9 cellular contexts compared by ENCODE assay signal in genomic region chr16:8863594-8864424, GRCh38. TPM values are rescaled to one million over a fixed set of nuclear protein-coding genes. Genes with fewer than 3 reads are reported as not detected.
A peak's percentile ranks its signal among the peaks of the same experiment; 100 is the strongest.
DNase-seq lines count a peak whose midpoint lies in the region; ATAC-seq and TF ChIP-seq lines count a peak whose summit lies in the region.
"Had no signal": no experiment of that assay in that cellular context is flagged by ENCODE, and none has a peak within 500 bp of the region (broad histone marks: within the 10 kb centered on the region; RNA-seq: fewer than 3 reads in every experiment).

No MANE protein-coding gene starts in this region.

- peak overlapping the region; percentile 10 for H3K27ac Mint-ChIP-seq in activated naive CD4-positive, alpha-beta T cell treated with anti-CD3 and anti-CD28 coated beads, Interleukin-2, amount 10 ng/mL, durations not matched to agents 7 days and 5 days
- H3K27ac Mint-ChIP-seq in activated naive CD4-positive, alpha-beta T cell treated with anti-CD3 and anti-CD28 coated beads, Interleukin-2, amount 50 U/mL, for 72 hours: peak overlapping the region in 1 of 2 donors; percentile 36

- H3K27ac ChIP-seq in adrenal gland (peak overlapping the region in 4 of 5 donors; percentile 79 to 91 (median 86)), tibial nerve (peak overlapping the region; percentile 37 to 96 (median 92))

- TF ChIP-seq POLR2A in adrenal gland (IDR thresholded peaks at IDR 0.05) (peak in 1 of 2 donors; percentile 72), tibial nerve (IDR thresholded peaks at IDR 0.05) (peak in 1 of 2 donors; percentile 37)

- DNase-seq in activated naive CD4-positive, alpha-beta T cell treated with anti-CD3 and anti-CD28 coated beads, Interleukin-2, amount 10 ng/mL, durations not matched to agents 7 days and 5 days: no peak
- no peak for DNase-seq in activated naive CD4-positive, alpha-beta T cell treated with anti-CD3 and anti-CD28 coated beads, Interleukin-2, amount 50 U/mL, for 72 hours (ENCODE audit: low spot score in 2 of 2)
- peak; percentile 83 to 97 (median 96) for DNase-seq in adrenal gland
- DNase-seq in kidney tubule cell (ENCODE audit: low spot score): peak; percentile 62
- peak; percentile 33 to 51 for DNase-seq in tibial nerve (ENCODE audit: low spot score in 2 of 2)
- DNase-seq: NCI-H446 had no signal

- H3K4me1 ChIP-seq in adrenal gland (replicated peaks in 1 of 2): peaks cover 80 to 82% of the 10 kb centered on the region in 2 donors
- H3K4me1 ChIP-seq in tibial nerve: peaks cover 0 to 80% (median 75%) of the 10 kb centered on the region in 4 donors

- peak overlapping the region; percentile 2 for H3K4me3 Mint-ChIP-seq in activated naive CD4-positive, alpha-beta T cell treated with anti-CD3 and anti-CD28 coated beads, Interleukin-2, amount 10 ng/mL, durations not matched to agents 7 days and 5 days

- no peaks in the 10 kb centered on the region for H3K27me3 ChIP-seq in adrenal gland
- no peaks in the 10 kb centered on the region for H3K27me3 ChIP-seq in tibial nerve

- WGBS in adrenal gland, 4 donors: 41 to 57% (median 44%) methylated on average over 6 to 17 of the region's 17 CpGs
- WGBS in tibial nerve, 2 donors: 50 to 58% methylated on average over 13 to 17 of the region's 17 CpGs

- peaks cover 0 to 7% of the 10 kb centered on the region in 2 donors for H3K36me3 ChIP-seq in adrenal gland (replicated peaks in 1 of 2)
- peaks cover 0 to 7% (median 0%) of the 10 kb centered on the region in 3 donors for H3K36me3 ChIP-seq in tibial nerve

- no peaks in the 10 kb centered on the region for H3K9me3 Mint-ChIP-seq in activated naive CD4-positive, alpha-beta T cell treated with anti-CD3 and anti-CD28 coated beads, Interleukin-2, amount 10 ng/mL, durations not matched to agents 7 days and 5 days
- no peaks in the 10 kb centered on the region for H3K9me3 Mint-ChIP-seq in activated naive CD4-positive, alpha-beta T cell treated with anti-CD3 and anti-CD28 coated beads, Interleukin-2, amount 50 U/mL, for 72 hours

- H3K4me3 ChIP-seq in adrenal gland (peak overlapping the region in 1 of 4 donors; percentile 38), tibial nerve (peak overlapping the region in 1 of 4 donors; percentile 13)

- CTCF ChIA-PET in activated naive CD4-positive, alpha-beta T cell treated with anti-CD3 and anti-CD28 coated beads, Interleukin-2, amount 10 ng/mL, durations not matched to agents 7 days and 5 days (lab: Charles Lee): interaction anchor here (0.8 kb wide), 1 partner anchor 10 kb away, joined by 3 read pairs; no protein-coding TSS in a partner anchor

- TF ChIP-seq CTCF in adrenal gland (IDR thresholded peaks at IDR 0.05): peak in 2 of 6 experiments; percentile 20 to 33
- TF ChIP-seq CTCF in tibial nerve (IDR thresholded peaks at IDR 0.05): peak in 3 of 5 experiments; percentile 21 to 46 (median 42)

- peaks cover 33% of the 10 kb centered on the region for H3K36me3 Mint-ChIP-seq in activated naive CD4-positive, alpha-beta T cell treated with anti-CD3 and anti-CD28 coated beads, Interleukin-2, amount 10 ng/mL, durations not matched to agents 7 days and 5 days
- peaks cover 13 to 22% of the 10 kb centered on the region in 2 donors for H3K36me3 Mint-ChIP-seq in activated naive CD4-positive, alpha-beta T cell treated with anti-CD3 and anti-CD28 coated beads, Interleukin-2, amount 50 U/mL, for 72 hours

- H3K9me3 ChIP-seq in adrenal gland (replicated peaks in 1 of 3) (no peaks in the 10 kb centered on the region), tibial nerve (no peaks in the 10 kb centered on the region)

- peak in 1 of 2 donors; percentile 78 for TF ChIP-seq EP300 in tibial nerve (IDR thresholded peaks at IDR 0.05)

- intact Hi-C loops in adrenal gland (cut with DNase I): no loop called here

- ATAC-seq in activated naive CD4-positive, alpha-beta T cell treated with anti-CD3 and anti-CD28 coated beads, Interleukin-2, amount 50 U/mL, for 72 hours: no peak
- ATAC-seq in HG03095 (IDR thresholded peaks at IDR 0.05; ENCODE audit: unreplicated experiment) (no peak), HG03342 (IDR thresholded peaks at IDR 0.05; ENCODE audit: unreplicated experiment) (no peak), GM18861 (IDR thresholded peaks at IDR 0.05; ENCODE audit: unreplicated experiment) (no peak)

- H3K27me3 Mint-ChIP-seq in activated naive CD4-positive, alpha-beta T cell treated with anti-CD3 and anti-CD28 coated beads, Interleukin-2, amount 10 ng/mL, durations not matched to agents 7 days and 5 days: no peaks in the 10 kb centered on the region

- peaks cover 51% of the 10 kb centered on the region for H3K4me1 Mint-ChIP-seq in activated naive CD4-positive, alpha-beta T cell treated with anti-CD3 and anti-CD28 coated beads, Interleukin-2, amount 10 ng/mL, durations not matched to agents 7 days and 5 days

RNA-seq across cellular contexts. Expression of gene CARHSP1, which starts 5.0 kb away (rescaled TPM):
- total RNA-seq in activated naive CD4-positive, alpha-beta T cell treated with anti-CD3 and anti-CD28 coated beads, Interleukin-2, amount 50 U/mL, for 72 hours: 100 to 1,000 TPM in 1 of 2 donors, 10 to 100 TPM in 1; 88.1 to 106 TPM
- total RNA-seq in adrenal gland (100 to 1,000 TPM; 124 to 314 (median 200) TPM), tibial nerve (100 to 1,000 TPM in 3 of 4 donors, 10 to 100 TPM in 1; 90.6 to 169 (median 160) TPM)
- 100 to 1,000 TPM in 2 of 3 donors, 10 to 100 TPM in 1; 87.6 to 194 (median 171) TPM for polyA plus RNA-seq in adrenal gland

RNA-seq across cellular contexts. Expression of gene LITAFD, which starts 18.3 kb away (rescaled TPM):
- not detected for total RNA-seq in activated naive CD4-positive, alpha-beta T cell treated with anti-CD3 and anti-CD28 coated beads, Interleukin-2, amount 50 U/mL, for 72 hours
- total RNA-seq in adrenal gland: not detected
- polyA plus RNA-seq in adrenal gland: not detected
- not detected for total RNA-seq in tibial nerve

Comparison
In these comparisons a context has a peak if more than half of its experiments do, and no peak if none do; other contexts are left out.
1. DNase-seq: peak in adrenal gland (7 of 7), kidney tubule cell (single experiment) and tibial nerve (2 of 2); none in activated naive CD4-positive, alpha-beta T cell treated with anti-CD3 and anti-CD28 coated beads, Interleukin-2, amount 10 ng/mL, durations not matched to agents 7 days and 5 days (single experiment) and activated naive CD4-positive, alpha-beta T cell treated with anti-CD3 and anti-CD28 coated beads, Interleukin-2, amount 50 U/mL, for 72 hours (0 of 2).